Comparison of ENCODE assay signal across 11 cellular contexts in genomic region chr4:129901205-129901604, GRCh38.
"Had no signal": no experiment of that assay in that cellular context is flagged by ENCODE, and none has a peak within 500 bp of the region (broad histone marks: within the 10 kb centered on the region; RNA-seq: fewer than 3 reads in every experiment).

No MANE protein-coding gene starts in this region.

- H3K27ac ChIP-seq: GM23248 had no signal

- H3K4me1 Mint-ChIP-seq: H9 had no signal

- H3K4me3 ChIP-seq: GM23248, GM23338, HAP-1 had no signal

- H3K9ac ChIP-seq: GM23248 had no signal

- FAIRE-seq: H1, H54 had no signal

- H3K4me1 ChIP-seq: HAP-1 had no signal

- DNase-seq: GM23248, GOT3, H7, H9, HCEC 1CT, HFFc6 had no signal

- H3K4me3 Mint-ChIP-seq: GM23338, H9, HFFc6 had no signal

- H3K27ac Mint-ChIP-seq: GM23338, H9, HFFc6 had no signal

- ATAC-seq: GM23338, HCT116 had no signal

- H3K4me2 ChIP-seq: GM23338 had no signal

- H3K36me3 ChIP-seq: HAP-1 had no signal

- H3K9me3 ChIP-seq: HAP-1 had no signal

- H2AFZ ChIP-seq: GM23248, GM23338 had no signal
